Comparison of ENCODE assay signal across 8 cellular contexts in genomic region chr1:212256404-212256803, GRCh38. TPM values are rescaled to one million over a fixed set of nuclear protein-coding genes. Genes with fewer than 3 reads are reported as not detected.
DNase-seq lines count a peak whose midpoint lies in the region; ATAC-seq lines count a peak whose summit lies in the region.

No MANE protein-coding gene starts in this region.

- no peak overlapping the region for H3K27ac ChIP-seq in effector memory CD4-positive, alpha-beta T cell (ENCODE audit: insufficient read depth, low read length, poor library complexity, severe bottlenecking)
- H3K27ac ChIP-seq in thymus (ENCODE audit: low read depth): peak overlapping the region; percentile 81

- H3K27ac Mint-ChIP-seq in activated naive CD4-positive, alpha-beta T cell treated with anti-CD3 and anti-CD28 coated beads, Interleukin-2, amount 10 ng/mL, durations not matched to agents 7 days and 5 days: peak overlapping the region; percentile 91

- CTCF ChIA-PET in activated naive CD4-positive, alpha-beta T cell treated with anti-CD3 and anti-CD28 coated beads, Interleukin-2, amount 10 ng/mL, durations not matched to agents 7 days and 5 days (lab: Charles Lee): interaction anchor here (0.7 to 1.1 kb wide), 5 partner anchors 21 to 35 kb away, joined by 3 to 4 read pairs (median 3); no protein-coding TSS in a partner anchor

- no peak overlapping the region for H3K4me3 ChIP-seq in effector memory CD4-positive, alpha-beta T cell (ENCODE audit: insufficient read depth, low read depth, low read length, poor library complexity, severe bottlenecking)
- H3K4me3 ChIP-seq in thymus (ENCODE audit: low read length): no peak overlapping the region

- H3K27me3 Mint-ChIP-seq in activated naive CD4-positive, alpha-beta T cell treated with anti-CD3 and anti-CD28 coated beads, Interleukin-2, amount 10 ng/mL, durations not matched to agents 7 days and 5 days: no peaks in the 10 kb centered on the region

- no peaks in the 10 kb centered on the region for H3K9me3 ChIP-seq in effector memory CD4-positive, alpha-beta T cell (ENCODE audit: control insufficient read depth, low read length)
- no peaks in the 10 kb centered on the region for H3K9me3 ChIP-seq in thymus (ENCODE audit: control insufficient read depth)

- peaks cover 10% of the 10 kb centered on the region for H3K9me3 Mint-ChIP-seq in activated naive CD4-positive, alpha-beta T cell treated with anti-CD3 and anti-CD28 coated beads, Interleukin-2, amount 10 ng/mL, durations not matched to agents 7 days and 5 days

- H3K27me3 ChIP-seq in effector memory CD4-positive, alpha-beta T cell (replicated peaks; ENCODE audit: control insufficient read depth, insufficient read depth, low read length, poor library complexity, severe bottlenecking): no peaks in the 10 kb centered on the region
- H3K27me3 ChIP-seq in thymus (ENCODE audit: control insufficient read depth, insufficient read depth): no peaks in the 10 kb centered on the region

- DNase-seq in activated naive CD4-positive, alpha-beta T cell treated with anti-CD3 and anti-CD28 coated beads, Interleukin-2, amount 10 ng/mL, durations not matched to agents 7 days and 5 days: peak; percentile 80
- DNase-seq in activated naive CD4-positive, alpha-beta T cell treated with anti-CD3 and anti-CD28 coated beads, Interleukin-2, amount 50 U/mL, for 16 hours: no peak
- peak; percentile 91 for DNase-seq in SIG-M5 (lab: John Stamatoyannopoulos, UW)
- peak in 2 of 3 donors; percentile 5 to 16 for DNase-seq in effector memory CD4-positive, alpha-beta T cell
- no peak for DNase-seq in DMS79 treated with DMSO at 0.1 percent for 48 hours (lab: John Stamatoyannopoulos, UW)
- DNase-seq in anterior cingulate cortex (lab: John Stamatoyannopoulos, UW): no peak

- no peaks in the 10 kb centered on the region for H3K36me3 ChIP-seq in effector memory CD4-positive, alpha-beta T cell (ENCODE audit: control insufficient read depth, insufficient read depth, low read length)
- no peaks in the 10 kb centered on the region for H3K36me3 ChIP-seq in thymus (ENCODE audit: control insufficient read depth, insufficient read depth)

- no peak for ATAC-seq in HG03342 (IDR thresholded peaks at IDR 0.05; ENCODE audit: unreplicated experiment)

- peaks cover 58% of the 10 kb centered on the region for H3K4me1 ChIP-seq in effector memory CD4-positive, alpha-beta T cell (ENCODE audit: control insufficient read depth, insufficient read depth, low read length, poor library complexity, severe bottlenecking)
- peaks cover 30% of the 10 kb centered on the region for H3K4me1 ChIP-seq in thymus (ENCODE audit: control insufficient read depth, insufficient read depth, low read length)

- peaks cover 12% of the 10 kb centered on the region for H3K36me3 Mint-ChIP-seq in activated naive CD4-positive, alpha-beta T cell treated with anti-CD3 and anti-CD28 coated beads, Interleukin-2, amount 10 ng/mL, durations not matched to agents 7 days and 5 days

- peaks cover 87% of the 10 kb centered on the region for H3K4me1 Mint-ChIP-seq in activated naive CD4-positive, alpha-beta T cell treated with anti-CD3 and anti-CD28 coated beads, Interleukin-2, amount 10 ng/mL, durations not matched to agents 7 days and 5 days

- peak overlapping the region; percentile 65 for H3K4me3 Mint-ChIP-seq in activated naive CD4-positive, alpha-beta T cell treated with anti-CD3 and anti-CD28 coated beads, Interleukin-2, amount 10 ng/mL, durations not matched to agents 7 days and 5 days

- WGBS in thymus: 80% methylated on average over 1 of the region's 1 CpG

RNA-seq across cellular contexts. Expression of gene PPP2R5A, which starts 28.8 kb away (rescaled TPM):
- polyA plus RNA-seq in thymus: 49.7 TPM

Comparison
In these comparisons a context has a peak if more than half of its experiments do, and no peak if none do; other contexts are left out.
1. DNase-seq: peak in activated naive CD4-positive, alpha-beta T cell treated with anti-CD3 and anti-CD28 coated beads, Interleukin-2, amount 10 ng/mL, durations not matched to agents 7 days and 5 days (single experiment), SIG-M5 (single experiment) and effector memory CD4-positive, alpha-beta T cell (2 of 3); none in activated naive CD4-positive, alpha-beta T cell treated with anti-CD3 and anti-CD28 coated beads, Interleukin-2, amount 50 U/mL, for 16 hours (single experiment), DMS79 treated with DMSO at 0.1 percent for 48 hours (single experiment) and anterior cingulate cortex (0 of 58).